ENCODE assay signal across 8 cellular contexts in the genomic region with DNA sequence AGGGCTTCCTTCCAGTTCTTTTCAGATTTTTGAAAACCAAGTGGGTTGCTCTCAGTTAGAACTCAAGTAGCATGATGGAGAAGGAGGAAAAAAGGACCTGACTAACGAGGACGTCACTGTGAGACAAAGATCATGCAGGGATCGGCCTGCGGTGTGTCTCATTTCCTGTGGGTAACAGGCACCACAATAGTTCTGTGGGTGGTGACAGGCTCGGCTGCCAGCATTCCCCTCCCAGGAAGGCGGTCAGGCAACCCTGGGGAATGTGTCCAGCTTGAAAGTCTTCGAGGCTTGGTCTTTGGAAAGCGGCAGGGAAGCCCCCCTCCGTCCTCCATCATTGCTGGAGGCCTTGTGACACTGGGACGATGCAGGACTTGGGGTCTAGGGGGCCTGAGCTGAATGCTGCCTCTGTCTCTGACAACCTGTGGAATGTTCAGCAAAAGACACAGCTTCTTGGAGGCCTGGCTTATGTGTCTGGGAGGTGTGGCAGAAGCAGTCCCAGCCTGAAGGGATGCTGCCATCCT.
DNase-seq lines count a peak whose midpoint lies in the region; ATAC-seq and TF ChIP-seq lines count a peak whose summit lies in the region.

No MANE protein-coding gene starts in this region.

- DNase-seq in GM10266 (ENCODE audit: extremely low spot score) (peak; percentile 41), NOMO-1 treated with dmso at 0.1 percent for 144 hours (lab: John Stamatoyannopoulos, UW; ENCODE audit: unreplicated experiment) (peak; percentile 34), activated T-cell treated with anti-CD3 and anti-CD28 coated beads for 1 hour (ENCODE audit: low read depth) (peak; percentile 54), fibroblast of villous mesenchyme (ENCODE audit: low read depth) (peak; percentile 74), NCI-H345 treated with DMSO at 0.1 percent for 48 hours (lab: John Stamatoyannopoulos, UW; ENCODE audit: unreplicated experiment) (no peak), iPS-NIHi7 (ENCODE audit: extremely low spot score) (no peak)
- peak; percentile 49 to 58 for DNase-seq in stimulated activated CD4-positive, alpha-beta T cell treated with anti-CD3 and anti-CD28 coated beads, Interleukin-1b, Interleukin-23, amount 100 ng/mL, for 4 hours (ENCODE audit: low read depth in 2 of 2)

- no peak overlapping the region for H3K4me3 ChIP-seq in fibroblast of villous mesenchyme (ENCODE audit: low read depth, low read length)

- peak; percentile 87 for ATAC-seq in HG02623 (IDR thresholded peaks at IDR 0.05; ENCODE audit: unreplicated experiment)

- TF ChIP-seq CTCF in GM10266 (IDR thresholded peaks at IDR 0.05; ENCODE audit: control insufficient read depth, insufficient read depth, low read depth, missing control alignments) (no peak), fibroblast of villous mesenchyme (IDR thresholded peaks at IDR 0.05; ENCODE audit: insufficient read depth, low read depth, low read length) (no peak)

Comparison
In these comparisons a context has a peak if more than half of its experiments do, and no peak if none do; other contexts are left out.
1. DNase-seq: peak in GM10266 (single experiment), NOMO-1 treated with dmso at 0.1 percent for 144 hours (single experiment), activated T-cell treated with anti-CD3 and anti-CD28 coated beads for 1 hour (single experiment), fibroblast of villous mesenchyme (single experiment) and stimulated activated CD4-positive, alpha-beta T cell treated with anti-CD3 and anti-CD28 coated beads, Interleukin-1b, Interleukin-23, amount 100 ng/mL, for 4 hours (2 of 2); none in NCI-H345 treated with DMSO at 0.1 percent for 48 hours (single experiment) and iPS-NIHi7 (single experiment).